Comparison of ENCODE assay signal across 23 cellular contexts in genomic region chr4:169985881-169986280, GRCh38.
"Had no signal": no experiment of that assay in that cellular context is flagged by ENCODE, and none has a peak within 500 bp of the region (broad histone marks: within the 10 kb centered on the region; RNA-seq: fewer than 3 reads in every experiment).

No MANE protein-coding gene starts in this region.

- H2AFZ ChIP-seq: parathyroid adenoma had no signal

- H3K27ac ChIP-seq: epithelial cell of prostate, esophagus muscularis mucosa, gastrocnemius medialis, heart right ventricle, left lung, lower lobe of right lung, parathyroid adenoma, psoas muscle, spleen had no signal

- H3K4me3 Mint-ChIP-seq: effector memory CD8-positive, alpha-beta T cell; natural killer cell treated with Interleukin-12 subunit alpha and Interleukin-12 subunit beta and Interleukin-15 and Interleukin-18, amount 100 ng/mL, for 72 hours; stimulated activated naive B cell treated with anti-CD40 and anti-IgM and Interleukin-4, amounts not matched to agents 10 μg/mL and 1 μg/mL and 100 μg/mL, for 72 hours; stimulated activated naive CD8-positive, alpha-beta T cell treated with anti-CD3 and anti-CD28 coated beads, Interleukin-15, amount 100 ng/mL, for 72 hours had no signal

- H3K4me1 ChIP-seq: esophagus muscularis mucosa, gastrocnemius medialis, heart right ventricle, left lung, lower lobe of right lung, parathyroid adenoma, psoas muscle, spleen had no signal

- ATAC-seq: effector memory CD8-positive, alpha-beta T cell; gastrocnemius medialis; heart right ventricle; left lung; lower lobe of right lung; natural killer cell treated with Interleukin-12 subunit alpha and Interleukin-12 subunit beta and Interleukin-15 and Interleukin-18, amount 100 ng/mL, for 72 hours; psoas muscle; sciatic nerve; stimulated activated naive B cell treated with anti-CD40 and anti-IgM and Interleukin-4, amounts not matched to agents 10 μg/mL and 1 μg/mL and 100 μg/mL, for 72 hours; stimulated activated naive CD8-positive, alpha-beta T cell treated with anti-CD3 and anti-CD28 coated beads, Interleukin-15, amount 100 ng/mL, for 72 hours had no signal

- H3K79me2 ChIP-seq: parathyroid adenoma had no signal

- H3K36me3 ChIP-seq: esophagus muscularis mucosa, gastrocnemius medialis, heart right ventricle, left lung, lower lobe of right lung, spleen had no signal

- H3K9ac ChIP-seq: parathyroid adenoma had no signal

- H3K9me3 Mint-ChIP-seq: effector memory CD8-positive, alpha-beta T cell; natural killer cell treated with Interleukin-12 subunit alpha and Interleukin-12 subunit beta and Interleukin-15 and Interleukin-18, amount 100 ng/mL, for 72 hours; stimulated activated naive B cell treated with anti-CD40 and anti-IgM and Interleukin-4, amounts not matched to agents 10 μg/mL and 1 μg/mL and 100 μg/mL, for 72 hours; stimulated activated naive CD8-positive, alpha-beta T cell treated with anti-CD3 and anti-CD28 coated beads, Interleukin-15, amount 100 ng/mL, for 72 hours had no signal

- H3K27me3 ChIP-seq: esophagus muscularis mucosa, gastrocnemius medialis, left lung had no signal

- DNase-seq: effector memory CD8-positive, alpha-beta T cell; gastrocnemius medialis; heart right ventricle; kidney glomerular epithelial cell; left lung; lower lobe of right lung; mesenchymal stem cell; midbrain; psoas muscle; retina; spleen; stimulated activated CD4-positive, alpha-beta T cell treated with anti-CD3 and anti-CD28 coated beads, Interleukin-2, amount 100 ng/mL, for 24 hours; stimulated activated CD4-positive, alpha-beta T cell treated with anti-CD3 and anti-CD28 coated beads, Interleukin-4, amount 100 ng/mL, for 4 hours; stimulated activated naive B cell treated with anti-CD40 and anti-IgM and Interleukin-4, amounts not matched to agents 10 μg/mL and 1 μg/mL and 100 μg/mL, for 72 hours; stimulated activated naive CD8-positive, alpha-beta T cell treated with anti-CD3 and anti-CD28 coated beads, Interleukin-15, amount 100 ng/mL, for 72 hours; trophoblast cell had no signal

- H3K27ac Mint-ChIP-seq: effector memory CD8-positive, alpha-beta T cell; natural killer cell treated with Interleukin-12 subunit alpha and Interleukin-12 subunit beta and Interleukin-15 and Interleukin-18, amount 100 ng/mL, for 72 hours; stimulated activated naive B cell treated with anti-CD40 and anti-IgM and Interleukin-4, amounts not matched to agents 10 μg/mL and 1 μg/mL and 100 μg/mL, for 72 hours; stimulated activated naive CD8-positive, alpha-beta T cell treated with anti-CD3 and anti-CD28 coated beads, Interleukin-15, amount 100 ng/mL, for 72 hours had no signal

- H3K4me1 Mint-ChIP-seq: stimulated activated naive B cell treated with anti-CD40 and anti-IgM and Interleukin-4, amounts not matched to agents 10 μg/mL and 1 μg/mL and 100 μg/mL, for 72 hours; stimulated activated naive CD8-positive, alpha-beta T cell treated with anti-CD3 and anti-CD28 coated beads, Interleukin-15, amount 100 ng/mL, for 72 hours had no signal

- FAIRE-seq: islet of Langerhans, urothelium cell line had no signal

- H3K4me3 ChIP-seq: esophagus muscularis mucosa, gastrocnemius medialis, heart right ventricle, left lung, lower lobe of right lung, psoas muscle, spleen had no signal

- H3K36me3 Mint-ChIP-seq: natural killer cell treated with Interleukin-12 subunit alpha and Interleukin-12 subunit beta and Interleukin-15 and Interleukin-18, amount 100 ng/mL, for 72 hours; stimulated activated naive B cell treated with anti-CD40 and anti-IgM and Interleukin-4, amounts not matched to agents 10 μg/mL and 1 μg/mL and 100 μg/mL, for 72 hours had no signal

- H3K9me3 ChIP-seq: esophagus muscularis mucosa, gastrocnemius medialis, heart right ventricle, left lung, lower lobe of right lung, psoas muscle, spleen had no signal
